Comparison of ENCODE assay signal across 1 cellular context in the genomic region with DNA sequence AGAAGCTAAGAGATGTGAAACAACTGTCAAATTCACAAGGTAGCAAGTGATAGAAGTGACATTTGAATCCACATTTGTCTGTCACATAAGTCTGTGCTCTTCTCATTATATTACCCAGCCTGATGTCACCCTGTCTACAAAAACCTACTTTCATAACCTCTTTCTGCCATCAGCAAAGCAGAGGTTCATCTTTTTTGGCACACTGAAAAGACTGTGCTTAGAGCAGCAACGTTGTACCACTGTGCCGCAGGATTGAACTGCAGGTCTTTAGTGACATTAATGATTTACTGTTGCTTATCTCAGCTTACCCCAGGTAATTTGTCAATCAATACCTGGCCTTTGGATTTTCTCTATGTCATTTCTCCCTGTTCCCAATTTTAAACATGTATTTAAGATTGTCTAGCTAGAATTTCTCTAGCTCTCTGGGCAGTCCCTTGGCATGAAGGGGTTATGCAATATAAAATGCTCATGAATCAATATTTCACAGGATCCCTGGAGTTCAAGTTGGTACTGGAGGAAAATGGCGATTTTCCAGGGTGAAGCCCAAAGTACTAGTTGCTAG.
A peak's percentile ranks its signal among the peaks of the same experiment; 100 is the strongest.
TF ChIP-seq lines count a peak whose summit lies in the region.

No MANE protein-coding gene starts in this region.

TF ChIP-seq in HepG2, 621 proteins besides CTCF, POLR2A, EP300 and RAD21 (continued from another document and continues in another):
- no peak for TF ChIP-seq PRDM4 (CRISPR knock-in tag; IDR thresholded peaks at IDR 0.05; ENCODE audit: borderline replicate concordance)
- TF ChIP-seq, protein P1, sequence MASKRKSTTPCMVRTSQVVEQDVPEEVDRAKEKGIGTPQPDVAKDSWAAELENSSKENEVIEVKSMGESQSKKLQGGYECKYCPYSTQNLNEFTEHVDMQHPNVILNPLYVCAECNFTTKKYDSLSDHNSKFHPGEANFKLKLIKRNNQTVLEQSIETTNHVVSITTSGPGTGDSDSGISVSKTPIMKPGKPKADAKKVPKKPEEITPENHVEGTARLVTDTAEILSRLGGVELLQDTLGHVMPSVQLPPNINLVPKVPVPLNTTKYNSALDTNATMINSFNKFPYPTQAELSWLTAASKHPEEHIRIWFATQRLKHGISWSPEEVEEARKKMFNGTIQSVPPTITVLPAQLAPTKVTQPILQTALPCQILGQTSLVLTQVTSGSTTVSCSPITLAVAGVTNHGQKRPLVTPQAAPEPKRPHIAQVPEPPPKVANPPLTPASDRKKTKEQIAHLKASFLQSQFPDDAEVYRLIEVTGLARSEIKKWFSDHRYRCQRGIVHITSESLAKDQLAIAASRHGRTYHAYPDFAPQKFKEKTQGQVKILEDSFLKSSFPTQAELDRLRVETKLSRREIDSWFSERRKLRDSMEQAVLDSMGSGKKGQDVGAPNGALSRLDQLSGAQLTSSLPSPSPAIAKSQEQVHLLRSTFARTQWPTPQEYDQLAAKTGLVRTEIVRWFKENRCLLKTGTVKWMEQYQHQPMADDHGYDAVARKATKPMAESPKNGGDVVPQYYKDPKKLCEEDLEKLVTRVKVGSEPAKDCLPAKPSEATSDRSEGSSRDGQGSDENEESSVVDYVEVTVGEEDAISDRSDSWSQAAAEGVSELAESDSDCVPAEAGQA (IDR thresholded peaks at IDR 0.05; ENCODE audit: low read depth), result no peak
- TF ChIP-seq, protein P1 (CRISPR knock-in tag; IDR thresholded peaks at IDR 0.05; ENCODE audit: borderline replicate concordance), result no peak
- TF ChIP-seq KDM5A (IDR thresholded peaks at IDR 0.05; ENCODE audit: borderline replicate concordance, low read length), result no peak
- peak; percentile 61; the same call in 1 of the 2 replicates for TF ChIP-seq ZNF652 (CRISPR knock-in tag; IDR thresholded peaks at IDR 0.05; ENCODE audit: borderline replicate concordance, low read depth)
- no peak for TF ChIP-seq HNRNPL (IDR thresholded peaks at IDR 0.05; ENCODE audit: low read depth, low read length)
- no peak for TF ChIP-seq RBM39 (IDR thresholded peaks at IDR 0.05; ENCODE audit: low read depth, low read length, poor library complexity, severe bottlenecking)
- TF ChIP-seq ATF1 (CRISPR knock-in tag; IDR thresholded peaks at IDR 0.05), result peak; percentile 49; the same call in 1 of the 2 replicates
- 0 out of 2 replicates have a peak, but pooled peaks have one; percentile 16 for TF ChIP-seq PHF21A (CRISPR knock-in tag; IDR thresholded peaks at IDR 0.05)
- no peak for TF ChIP-seq ZNF143 (CRISPR knock-in tag; IDR thresholded peaks at IDR 0.05)
- TF ChIP-seq MBD4 (IDR thresholded peaks at IDR 0.05; ENCODE audit: borderline replicate concordance, low read length), result no peak
- TF ChIP-seq STAT6 (CRISPR knock-in tag; IDR thresholded peaks at IDR 0.05; ENCODE audit: borderline replicate concordance), result no peak
- no peak for TF ChIP-seq KDM1A (CRISPR knock-in tag; IDR thresholded peaks at IDR 0.05)
- TF ChIP-seq HOMEZ (CRISPR knock-in tag; IDR thresholded peaks at IDR 0.05; ENCODE audit: low read depth), result 0 out of 2 replicates have a peak, but pooled peaks have one; percentile 10
- no peak for TF ChIP-seq GATAD1 (CRISPR knock-in tag; IDR thresholded peaks at IDR 0.05)
- TF ChIP-seq SP5 (CRISPR knock-in tag; IDR thresholded peaks at IDR 0.05; ENCODE audit: borderline replicate concordance, low read depth), result no peak; the same call in 1 of the 2 replicates
- no peak for TF ChIP-seq ZNF564 (CRISPR knock-in tag; IDR thresholded peaks at IDR 0.05)
- TF ChIP-seq CEBPB (IDR thresholded peaks at IDR 0.05; ENCODE audit: borderline replicate concordance, low read depth, low read length), result peak; percentile 79
- no peak for TF ChIP-seq SMAD1 (CRISPR knock-in tag; IDR thresholded peaks at IDR 0.05; ENCODE audit: borderline replicate concordance, low read depth)
- no peak for TF ChIP-seq TOE1 (CRISPR knock-in tag; IDR thresholded peaks at IDR 0.05)
- peak; percentile 46 for TF ChIP-seq HDAC1 (CRISPR knock-in tag; IDR thresholded peaks at IDR 0.05)
- TF ChIP-seq MED1 (CRISPR knock-in tag; IDR thresholded peaks at IDR 0.05), result 0 out of 2 replicates have a peak, but pooled peaks have one; percentile 12
- TF ChIP-seq AHDC1 (CRISPR knock-in tag; IDR thresholded peaks at IDR 0.05; ENCODE audit: borderline replicate concordance), result peak; percentile 74; the same call in 1 of the 2 replicates
- TF ChIP-seq SUZ12 (IDR thresholded peaks at IDR 0.05; ENCODE audit: low read depth, low read length), result no peak
- no peak for TF ChIP-seq ZNF781 (CRISPR knock-in tag; IDR thresholded peaks at IDR 0.05; ENCODE audit: borderline replicate concordance, not compliant biosample characterization)
- no peak for TF ChIP-seq CBX5 (CRISPR knock-in tag; IDR thresholded peaks at IDR 0.05; ENCODE audit: borderline replicate concordance)
- no peak for TF ChIP-seq MTA3 (CRISPR knock-in tag; IDR thresholded peaks at IDR 0.05)
- no peak for TF ChIP-seq NCOA5 (CRISPR knock-in tag; IDR thresholded peaks at IDR 0.05)
- TF ChIP-seq KLF13 (CRISPR knock-in tag; IDR thresholded peaks at IDR 0.05), result no peak
- no peak; the same call in 1 of the 2 replicates for TF ChIP-seq ZNF710 (CRISPR knock-in tag; IDR thresholded peaks at IDR 0.05; ENCODE audit: borderline replicate concordance)
- TF ChIP-seq FOXK1 (CRISPR knock-in tag; IDR thresholded peaks at IDR 0.05; ENCODE audit: borderline replicate concordance, low read depth), result no peak
- TF ChIP-seq FOXA1 (IDR thresholded peaks at IDR 0.05), result no peak
- TF ChIP-seq FOXA1 (CRISPR knock-in tag; IDR thresholded peaks at IDR 0.05), result no peak
